In genomic region chr20:8020314-8021079, GRCh38 we compare ENCODE assay signal across 8 cellular contexts. TPM values are rescaled to one million over a fixed set of nuclear protein-coding genes. Genes with fewer than 3 reads are reported as not detected.
A peak's percentile ranks its signal among the peaks of the same experiment; 100 is the strongest.
DNase-seq lines count a peak whose midpoint lies in the region; ATAC-seq, FAIRE-seq and TF ChIP-seq lines count a peak whose summit lies in the region.

No MANE protein-coding gene starts in this region.

- no peak for FAIRE-seq in keratinocyte (lab: Jason Lieb, UNC)

- no peak overlapping the region for H3K4me3 Mint-ChIP-seq in T-helper 2 cell treated with Interferon-gamma antibody and Interleukin-4, amounts not matched to agents 5 μg/mL and 100 μg/mL, for 36 hours

- peak; percentile 36 for ATAC-seq in GM19351 (IDR thresholded peaks at IDR 0.05; ENCODE audit: unreplicated experiment)
- ATAC-seq in HG03432 (IDR thresholded peaks at IDR 0.05; ENCODE audit: unreplicated experiment): peak; percentile 44

- H3K9me1 ChIP-seq in keratinocyte (ENCODE audit: control insufficient read depth, extremely low read depth, insufficient read depth, low read length): no peaks in the 10 kb centered on the region

- H3K4me2 ChIP-seq in keratinocyte (ENCODE audit: control insufficient read depth, extremely low read depth, insufficient read depth, low read depth, low read length): peak overlapping the region; percentile 76

- peaks cover 18% of the 10 kb centered on the region for H3K27me3 Mint-ChIP-seq in T-helper 2 cell treated with Interferon-gamma antibody and Interleukin-4, amounts not matched to agents 5 μg/mL and 100 μg/mL, for 36 hours (ENCODE audit: low read depth)

- H3K9me3 Mint-ChIP-seq in T-helper 2 cell treated with Interferon-gamma antibody and Interleukin-4, amounts not matched to agents 5 μg/mL and 100 μg/mL, for 36 hours: no peaks in the 10 kb centered on the region

- no peak overlapping the region for H3K9ac ChIP-seq in keratinocyte (ENCODE audit: control insufficient read depth, extremely low read depth, insufficient read depth, low read length)

- H3K27ac Mint-ChIP-seq in T-helper 2 cell treated with Interferon-gamma antibody and Interleukin-4, amounts not matched to agents 5 μg/mL and 100 μg/mL, for 36 hours: no peak overlapping the region

- H3K27me3 ChIP-seq in keratinocyte (ENCODE audit: control insufficient read depth, extremely low read depth, insufficient read depth, low read length): no peaks in the 10 kb centered on the region

- H3K4me1 ChIP-seq in keratinocyte (ENCODE audit: control insufficient read depth, extremely low read depth, insufficient read depth, low read length): peaks cover 11% of the 10 kb centered on the region

- H3K27ac ChIP-seq in keratinocyte (ENCODE audit: control insufficient read depth, insufficient read depth, low read length): no peak overlapping the region

- DNase-seq in DMS79 treated with DMSO at 0.1 percent for 48 hours (lab: John Stamatoyannopoulos, UW) (peak; percentile 54), SIG-M5 (lab: John Stamatoyannopoulos, UW) (peak; percentile 62), keratinocyte (ENCODE audit: low read depth, low spot score) (no peak), HUDEP-2 (lab: John Stamatoyannopoulos, UW; ENCODE audit: unreplicated experiment in 76 of 76) (no peak)
- no peak for DNase-seq in activated effector memory CD4-positive, alpha-beta T cell treated with anti-CD3 and anti-CD28 coated beads, Interleukin-2, amount 50 U/mL, for 16 hours
- no peak for DNase-seq in T-helper 2 cell treated with Interferon-gamma antibody and Interleukin-4, amounts not matched to agents 5 μg/mL and 100 μg/mL, for 36 hours (ENCODE audit: low spot score)

- no peak for TF ChIP-seq CTCF in keratinocyte (optimal IDR thresholded peaks at IDR 0.05 in 1 of 3, IDR thresholded peaks at IDR 0.05 in 1 of 3, conservative IDR thresholded peaks at IDR 0.05 in 1 of 3; ENCODE audit: extremely low read depth in 1 of 3, insufficient read depth in 2 of 3, low read length in 3 of 3)

- H3K9me3 ChIP-seq in keratinocyte (ENCODE audit: control insufficient read depth, low read depth, low read length): no peaks in the 10 kb centered on the region

- peaks cover 17% of the 10 kb centered on the region for H3K4me1 Mint-ChIP-seq in T-helper 2 cell treated with Interferon-gamma antibody and Interleukin-4, amounts not matched to agents 5 μg/mL and 100 μg/mL, for 36 hours (ENCODE audit: low read depth)

- no peaks in the 10 kb centered on the region for H3K36me3 ChIP-seq in keratinocyte (ENCODE audit: control insufficient read depth in 2 of 2, extremely low read depth in 1 of 2, insufficient read depth in 2 of 2, low read length in 2 of 2)

- dilution Hi-C loops in keratinocyte (cut with MboI; ENCODE audit: extremely low pct_ligation_motif_present, low sequenced_read_pairs): no loop called here

- H2AFZ ChIP-seq in keratinocyte (ENCODE audit: control insufficient read depth, low read length): no peak overlapping the region

- peaks cover 6% of the 10 kb centered on the region for H3K36me3 Mint-ChIP-seq in T-helper 2 cell treated with Interferon-gamma antibody and Interleukin-4, amounts not matched to agents 5 μg/mL and 100 μg/mL, for 36 hours (ENCODE audit: low read depth)

- no peaks in the 10 kb centered on the region for H4K20me1 ChIP-seq in keratinocyte (ENCODE audit: control insufficient read depth, extremely low read depth, insufficient read depth, low read length)

- no peak overlapping the region for H3K4me3 ChIP-seq in keratinocyte (ENCODE audit: control insufficient read depth in 2 of 3, extremely low read depth in 1 of 3, insufficient read depth in 2 of 3, low read depth in 1 of 3, low read length in 3 of 3)

- no peaks in the 10 kb centered on the region for H3K79me2 ChIP-seq in keratinocyte (ENCODE audit: control insufficient read depth, insufficient read depth, low read length)

RNA-seq across cellular contexts. Expression of gene TMX4, which starts 0.9 kb away (rescaled TPM):
- polyA plus RNA-seq in keratinocyte: 4.7 to 6.8 TPM (median 5.9 TPM) in 3 replicates
- polyA plus RNA-seq in keratinocyte (2011; ENCODE audit: low read depth): 12.9 TPM
- 3.5 and 5.4 TPM in 2 replicates for polyA plus RNA-seq in keratinocyte (2011; cell fraction: cytosol; rRNA removed)
- polyA plus RNA-seq in keratinocyte (2011; cell fraction: nucleus; rRNA removed): 4.4 TPM in 2 replicates
- 4.7 and 7.9 TPM in 2 replicates for polyA plus RNA-seq in keratinocyte (2012; ENCODE audit: low replicate concordance)
- polyA minus RNA-seq in keratinocyte: 3.2 to 8.7 TPM (median 6.8 TPM) in 3 replicates
- polyA minus RNA-seq in keratinocyte (2011; cell fraction: cytosol; rRNA and poly(A)+ RNA removed): 7.9 TPM
- 4.7 and 8.1 TPM in 2 replicates for polyA minus RNA-seq in keratinocyte (2011; cell fraction: nucleus; rRNA and poly(A)+ RNA removed)

Comparison
In these comparisons a context has a peak if more than half of its experiments do, and no peak if none do; other contexts are left out.
1. DNase-seq: peak in DMS79 treated with DMSO at 0.1 percent for 48 hours (single experiment) and SIG-M5 (single experiment); none in keratinocyte (single experiment), activated effector memory CD4-positive, alpha-beta T cell treated with anti-CD3 and anti-CD28 coated beads, Interleukin-2, amount 50 U/mL, for 16 hours (single experiment), T-helper 2 cell treated with Interferon-gamma antibody and Interleukin-4, amounts not matched to agents 5 μg/mL and 100 μg/mL, for 36 hours (single experiment) and HUDEP-2 (0 of 76).